Comparison of ENCODE assay signal across 1 cellular context in the genomic region with DNA sequence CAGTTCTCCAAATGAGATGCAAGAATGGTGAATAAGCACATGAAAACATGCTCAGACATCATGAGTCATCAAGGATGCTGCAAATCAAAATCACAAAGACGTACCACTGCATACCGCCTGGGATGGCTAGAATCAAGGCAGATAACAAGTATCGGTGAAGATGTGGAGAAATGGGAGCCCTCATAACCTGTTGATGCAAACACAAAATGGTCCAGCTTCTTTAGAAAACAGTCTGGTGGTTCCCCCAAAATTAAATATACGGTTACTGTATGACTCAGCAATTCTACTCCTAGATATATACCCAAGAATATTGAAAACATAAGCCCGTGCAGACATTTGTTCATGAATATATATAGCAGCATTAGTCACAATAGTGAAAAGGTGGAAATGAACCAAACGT.
A peak's percentile ranks its signal among the peaks of the same experiment; 100 is the strongest.
TF ChIP-seq lines count a peak whose summit lies in the region.

No MANE protein-coding gene starts in this region.

TF ChIP-seq in K562, 482 proteins besides CTCF, POLR2A, EP300 and RAD21 (continued from another document and continues in another):
- TF ChIP-seq, protein P1, sequence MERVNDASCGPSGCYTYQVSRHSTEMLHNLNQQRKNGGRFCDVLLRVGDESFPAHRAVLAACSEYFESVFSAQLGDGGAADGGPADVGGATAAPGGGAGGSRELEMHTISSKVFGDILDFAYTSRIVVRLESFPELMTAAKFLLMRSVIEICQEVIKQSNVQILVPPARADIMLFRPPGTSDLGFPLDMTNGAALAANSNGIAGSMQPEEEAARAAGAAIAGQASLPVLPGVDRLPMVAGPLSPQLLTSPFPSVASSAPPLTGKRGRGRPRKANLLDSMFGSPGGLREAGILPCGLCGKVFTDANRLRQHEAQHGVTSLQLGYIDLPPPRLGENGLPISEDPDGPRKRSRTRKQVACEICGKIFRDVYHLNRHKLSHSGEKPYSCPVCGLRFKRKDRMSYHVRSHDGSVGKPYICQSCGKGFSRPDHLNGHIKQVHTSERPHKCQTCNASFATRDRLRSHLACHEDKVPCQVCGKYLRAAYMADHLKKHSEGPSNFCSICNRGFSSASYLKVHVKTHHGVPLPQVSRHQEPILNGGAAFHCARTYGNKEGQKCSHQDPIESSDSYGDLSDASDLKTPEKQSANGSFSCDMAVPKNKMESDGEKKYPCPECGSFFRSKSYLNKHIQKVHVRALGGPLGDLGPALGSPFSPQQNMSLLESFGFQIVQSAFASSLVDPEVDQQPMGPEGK (CRISPR knock-in tag; IDR thresholded peaks at IDR 0.05; ENCODE audit: borderline replicate concordance), result no peak
- TF ChIP-seq DPF2 (IDR thresholded peaks at IDR 0.05) (0 out of 2 replicates have a peak, but pooled peaks have one; percentile 16), NONO (IDR thresholded peaks at IDR 0.05; ENCODE audit: low read depth in 2 of 2, low read length in 1 of 2) (no peak), JUNB (CRISPR knock-in tag; conservative IDR thresholded peaks at IDR 0.05) (no peak), GABPA (tag; conservative IDR thresholded peaks at IDR 0.05; ENCODE audit: low read depth) (no peak), SRSF3 (IDR thresholded peaks at IDR 0.05; ENCODE audit: insufficient read depth, low read length) (no peak), TOE1 (IDR thresholded peaks at IDR 0.05; ENCODE audit: borderline replicate concordance) (no peak), TOE1 (CRISPR knock-in tag; IDR thresholded peaks at IDR 0.05; ENCODE audit: borderline replicate concordance, low read depth) (no peak), TSC22D4 (tag; IDR thresholded peaks at IDR 0.05) (no peak), RBM34 (IDR thresholded peaks at IDR 0.05; ENCODE audit: borderline replicate concordance, insufficient read depth, low read length) (no peak), EGR1 (conservative IDR thresholded peaks at IDR 0.05) (no peak), PHB2 (IDR thresholded peaks at IDR 0.05; ENCODE audit: low read depth) (no peak), C11orf30 (IDR thresholded peaks at IDR 0.05; ENCODE audit: low read depth) (peak; percentile 79), ARHGAP35 (IDR thresholded peaks at IDR 0.05; ENCODE audit: partially characterized antibody) (no peak), KDM1A (IDR thresholded peaks at IDR 0.05) (peak; percentile 53 to 56; a peak in 2 of 4 replicates), ZNF696 (CRISPR knock-in tag; conservative IDR thresholded peaks at IDR 0.05) (no peak), TARDBP (IDR thresholded peaks at IDR 0.05) (no peak), PHB (CRISPR knock-in tag; IDR thresholded peaks at IDR 0.05) (no peak), BRD9 (IDR thresholded peaks at IDR 0.05; ENCODE audit: low read depth, partially characterized antibody) (no peak), CREM (IDR thresholded peaks at IDR 0.05; ENCODE audit: low read depth) (no peak), NR2C2 (CRISPR knock-in tag; IDR thresholded peaks at IDR 0.05) (no peak), NR2C2 (tag; IDR thresholded peaks at IDR 0.05) (no peak), SMAD3 (CRISPR knock-in tag; conservative IDR thresholded peaks at IDR 0.05) (no peak), PURB (CRISPR knock-in tag; IDR thresholded peaks at IDR 0.05; ENCODE audit: low read depth) (no peak), POLR2AphosphoS2 (IDR thresholded peaks at IDR 0.05; ENCODE audit: low read length) (no peak), RBM15 (IDR thresholded peaks at IDR 0.05; ENCODE audit: insufficient read depth, low read length) (no peak), BACH1 (tag; IDR thresholded peaks at IDR 0.05) (no peak), ATF7 (IDR thresholded peaks at IDR 0.05) (no peak), CXXC5 (CRISPR knock-in tag; IDR thresholded peaks at IDR 0.05) (no peak), DIDO1 (tag; IDR thresholded peaks at IDR 0.05; ENCODE audit: low read depth) (no peak), FOXJ3 (CRISPR knock-in tag; IDR thresholded peaks at IDR 0.05) (no peak), ZC3H11A (IDR thresholded peaks at IDR 0.05; ENCODE audit: low read depth, low read length) (no peak), ZKSCAN8 (CRISPR knock-in tag; IDR thresholded peaks at IDR 0.05) (no peak), ZFX (CRISPR knock-in tag; IDR thresholded peaks at IDR 0.05) (no peak), ZNF232 (CRISPR knock-in tag; IDR thresholded peaks at IDR 0.05) (no peak), NFE2L1 (tag; IDR thresholded peaks at IDR 0.05; ENCODE audit: borderline replicate concordance, low read depth) (0 out of 2 replicates have a peak, but pooled peaks have one; percentile 55), SPI1 (IDR thresholded peaks at IDR 0.05; ENCODE audit: borderline replicate concordance, low read depth, low read length) (no peak), ARID1B (IDR thresholded peaks at IDR 0.05) (0 out of 2 replicates have a peak, but pooled peaks have one; percentile 7), ELF2 (CRISPR knock-in tag; IDR thresholded peaks at IDR 0.05) (no peak), ZSCAN29 (IDR thresholded peaks at IDR 0.05) (no peak), BCL6 (CRISPR knock-in tag; IDR thresholded peaks at IDR 0.05) (no peak)
- TF ChIP-seq, protein P2, sequence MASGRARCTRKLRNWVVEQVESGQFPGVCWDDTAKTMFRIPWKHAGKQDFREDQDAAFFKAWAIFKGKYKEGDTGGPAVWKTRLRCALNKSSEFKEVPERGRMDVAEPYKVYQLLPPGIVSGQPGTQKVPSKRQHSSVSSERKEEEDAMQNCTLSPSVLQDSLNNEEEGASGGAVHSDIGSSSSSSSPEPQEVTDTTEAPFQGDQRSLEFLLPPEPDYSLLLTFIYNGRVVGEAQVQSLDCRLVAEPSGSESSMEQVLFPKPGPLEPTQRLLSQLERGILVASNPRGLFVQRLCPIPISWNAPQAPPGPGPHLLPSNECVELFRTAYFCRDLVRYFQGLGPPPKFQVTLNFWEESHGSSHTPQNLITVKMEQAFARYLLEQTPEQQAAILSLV (tag; IDR thresholded peaks at IDR 0.05), result no peak
- TF ChIP-seq, protein P3, sequence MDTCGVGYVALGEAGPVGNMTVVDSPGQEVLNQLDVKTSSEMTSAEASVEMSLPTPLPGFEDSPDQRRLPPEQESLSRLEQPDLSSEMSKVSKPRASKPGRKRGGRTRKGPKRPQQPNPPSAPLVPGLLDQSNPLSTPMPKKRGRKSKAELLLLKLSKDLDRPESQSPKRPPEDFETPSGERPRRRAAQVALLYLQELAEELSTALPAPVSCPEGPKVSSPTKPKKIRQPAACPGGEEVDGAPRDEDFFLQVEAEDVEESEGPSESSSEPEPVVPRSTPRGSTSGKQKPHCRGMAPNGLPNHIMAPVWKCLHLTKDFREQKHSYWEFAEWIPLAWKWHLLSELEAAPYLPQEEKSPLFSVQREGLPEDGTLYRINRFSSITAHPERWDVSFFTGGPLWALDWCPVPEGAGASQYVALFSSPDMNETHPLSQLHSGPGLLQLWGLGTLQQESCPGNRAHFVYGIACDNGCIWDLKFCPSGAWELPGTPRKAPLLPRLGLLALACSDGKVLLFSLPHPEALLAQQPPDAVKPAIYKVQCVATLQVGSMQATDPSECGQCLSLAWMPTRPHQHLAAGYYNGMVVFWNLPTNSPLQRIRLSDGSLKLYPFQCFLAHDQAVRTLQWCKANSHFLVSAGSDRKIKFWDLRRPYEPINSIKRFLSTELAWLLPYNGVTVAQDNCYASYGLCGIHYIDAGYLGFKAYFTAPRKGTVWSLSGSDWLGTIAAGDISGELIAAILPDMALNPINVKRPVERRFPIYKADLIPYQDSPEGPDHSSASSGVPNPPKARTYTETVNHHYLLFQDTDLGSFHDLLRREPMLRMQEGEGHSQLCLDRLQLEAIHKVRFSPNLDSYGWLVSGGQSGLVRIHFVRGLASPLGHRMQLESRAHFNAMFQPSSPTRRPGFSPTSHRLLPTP (IDR thresholded peaks at IDR 0.05; ENCODE audit: borderline replicate concordance, extremely low read depth, insufficient read length), result no peak
- TF ChIP-seq, protein P4, sequence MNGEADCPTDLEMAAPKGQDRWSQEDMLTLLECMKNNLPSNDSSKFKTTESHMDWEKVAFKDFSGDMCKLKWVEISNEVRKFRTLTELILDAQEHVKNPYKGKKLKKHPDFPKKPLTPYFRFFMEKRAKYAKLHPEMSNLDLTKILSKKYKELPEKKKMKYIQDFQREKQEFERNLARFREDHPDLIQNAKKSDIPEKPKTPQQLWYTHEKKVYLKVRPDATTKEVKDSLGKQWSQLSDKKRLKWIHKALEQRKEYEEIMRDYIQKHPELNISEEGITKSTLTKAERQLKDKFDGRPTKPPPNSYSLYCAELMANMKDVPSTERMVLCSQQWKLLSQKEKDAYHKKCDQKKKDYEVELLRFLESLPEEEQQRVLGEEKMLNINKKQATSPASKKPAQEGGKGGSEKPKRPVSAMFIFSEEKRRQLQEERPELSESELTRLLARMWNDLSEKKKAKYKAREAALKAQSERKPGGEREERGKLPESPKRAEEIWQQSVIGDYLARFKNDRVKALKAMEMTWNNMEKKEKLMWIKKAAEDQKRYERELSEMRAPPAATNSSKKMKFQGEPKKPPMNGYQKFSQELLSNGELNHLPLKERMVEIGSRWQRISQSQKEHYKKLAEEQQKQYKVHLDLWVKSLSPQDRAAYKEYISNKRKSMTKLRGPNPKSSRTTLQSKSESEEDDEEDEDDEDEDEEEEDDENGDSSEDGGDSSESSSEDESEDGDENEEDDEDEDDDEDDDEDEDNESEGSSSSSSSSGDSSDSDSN (IDR thresholded peaks at IDR 0.05; ENCODE audit: borderline replicate concordance in 1 of 2, low read depth in 2 of 2, low read length in 2 of 2), result no peak
- TF ChIP-seq, protein P5, sequence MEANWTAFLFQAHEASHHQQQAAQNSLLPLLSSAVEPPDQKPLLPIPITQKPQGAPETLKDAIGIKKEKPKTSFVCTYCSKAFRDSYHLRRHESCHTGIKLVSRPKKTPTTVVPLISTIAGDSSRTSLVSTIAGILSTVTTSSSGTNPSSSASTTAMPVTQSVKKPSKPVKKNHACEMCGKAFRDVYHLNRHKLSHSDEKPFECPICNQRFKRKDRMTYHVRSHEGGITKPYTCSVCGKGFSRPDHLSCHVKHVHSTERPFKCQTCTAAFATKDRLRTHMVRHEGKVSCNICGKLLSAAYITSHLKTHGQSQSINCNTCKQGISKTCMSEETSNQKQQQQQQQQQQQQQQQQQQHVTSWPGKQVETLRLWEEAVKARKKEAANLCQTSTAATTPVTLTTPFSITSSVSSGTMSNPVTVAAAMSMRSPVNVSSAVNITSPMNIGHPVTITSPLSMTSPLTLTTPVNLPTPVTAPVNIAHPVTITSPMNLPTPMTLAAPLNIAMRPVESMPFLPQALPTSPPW (CRISPR knock-in tag; IDR thresholded peaks at IDR 0.05), result no peak
- TF ChIP-seq, protein P6, sequence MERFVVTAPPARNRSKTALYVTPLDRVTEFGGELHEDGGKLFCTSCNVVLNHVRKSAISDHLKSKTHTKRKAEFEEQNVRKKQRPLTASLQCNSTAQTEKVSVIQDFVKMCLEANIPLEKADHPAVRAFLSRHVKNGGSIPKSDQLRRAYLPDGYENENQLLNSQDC (CRISPR knock-in tag; IDR thresholded peaks at IDR 0.05), result no peak
- TF ChIP-seq, protein P7, sequence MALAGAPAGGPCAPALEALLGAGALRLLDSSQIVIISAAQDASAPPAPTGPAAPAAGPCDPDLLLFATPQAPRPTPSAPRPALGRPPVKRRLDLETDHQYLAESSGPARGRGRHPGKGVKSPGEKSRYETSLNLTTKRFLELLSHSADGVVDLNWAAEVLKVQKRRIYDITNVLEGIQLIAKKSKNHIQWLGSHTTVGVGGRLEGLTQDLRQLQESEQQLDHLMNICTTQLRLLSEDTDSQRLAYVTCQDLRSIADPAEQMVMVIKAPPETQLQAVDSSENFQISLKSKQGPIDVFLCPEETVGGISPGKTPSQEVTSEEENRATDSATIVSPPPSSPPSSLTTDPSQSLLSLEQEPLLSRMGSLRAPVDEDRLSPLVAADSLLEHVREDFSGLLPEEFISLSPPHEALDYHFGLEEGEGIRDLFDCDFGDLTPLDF (CRISPR knock-in tag; IDR thresholded peaks at IDR 0.05), result no peak
- TF ChIP-seq, protein P8, sequence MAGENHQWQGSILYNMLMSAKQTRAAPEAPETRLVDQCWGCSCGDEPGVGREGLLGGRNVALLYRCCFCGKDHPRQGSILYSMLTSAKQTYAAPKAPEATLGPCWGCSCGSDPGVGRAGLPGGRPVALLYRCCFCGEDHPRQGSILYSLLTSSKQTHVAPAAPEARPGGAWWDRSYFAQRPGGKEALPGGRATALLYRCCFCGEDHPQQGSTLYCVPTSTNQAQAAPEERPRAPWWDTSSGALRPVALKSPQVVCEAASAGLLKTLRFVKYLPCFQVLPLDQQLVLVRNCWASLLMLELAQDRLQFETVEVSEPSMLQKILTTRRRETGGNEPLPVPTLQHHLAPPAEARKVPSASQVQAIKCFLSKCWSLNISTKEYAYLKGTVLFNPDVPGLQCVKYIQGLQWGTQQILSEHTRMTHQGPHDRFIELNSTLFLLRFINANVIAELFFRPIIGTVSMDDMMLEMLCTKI (IDR thresholded peaks at IDR 0.05; ENCODE audit: partially characterized antibody), result no peak
- TF ChIP-seq, protein P9, sequence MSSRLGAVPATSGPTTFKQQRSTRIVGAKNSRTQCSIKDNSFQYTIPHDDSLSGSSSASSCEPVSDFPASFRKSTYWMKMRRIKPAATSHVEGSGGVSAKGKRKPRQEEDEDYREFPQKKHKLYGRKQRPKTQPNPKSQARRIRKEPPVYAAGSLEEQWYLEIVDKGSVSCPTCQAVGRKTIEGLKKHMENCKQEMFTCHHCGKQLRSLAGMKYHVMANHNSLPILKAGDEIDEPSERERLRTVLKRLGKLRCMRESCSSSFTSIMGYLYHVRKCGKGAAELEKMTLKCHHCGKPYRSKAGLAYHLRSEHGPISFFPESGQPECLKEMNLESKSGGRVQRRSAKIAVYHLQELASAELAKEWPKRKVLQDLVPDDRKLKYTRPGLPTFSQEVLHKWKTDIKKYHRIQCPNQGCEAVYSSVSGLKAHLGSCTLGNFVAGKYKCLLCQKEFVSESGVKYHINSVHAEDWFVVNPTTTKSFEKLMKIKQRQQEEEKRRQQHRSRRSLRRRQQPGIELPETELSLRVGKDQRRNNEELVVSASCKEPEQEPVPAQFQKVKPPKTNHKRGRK (tag; IDR thresholded peaks at IDR 0.05), result no peak
- TF ChIP-seq, protein P10, sequence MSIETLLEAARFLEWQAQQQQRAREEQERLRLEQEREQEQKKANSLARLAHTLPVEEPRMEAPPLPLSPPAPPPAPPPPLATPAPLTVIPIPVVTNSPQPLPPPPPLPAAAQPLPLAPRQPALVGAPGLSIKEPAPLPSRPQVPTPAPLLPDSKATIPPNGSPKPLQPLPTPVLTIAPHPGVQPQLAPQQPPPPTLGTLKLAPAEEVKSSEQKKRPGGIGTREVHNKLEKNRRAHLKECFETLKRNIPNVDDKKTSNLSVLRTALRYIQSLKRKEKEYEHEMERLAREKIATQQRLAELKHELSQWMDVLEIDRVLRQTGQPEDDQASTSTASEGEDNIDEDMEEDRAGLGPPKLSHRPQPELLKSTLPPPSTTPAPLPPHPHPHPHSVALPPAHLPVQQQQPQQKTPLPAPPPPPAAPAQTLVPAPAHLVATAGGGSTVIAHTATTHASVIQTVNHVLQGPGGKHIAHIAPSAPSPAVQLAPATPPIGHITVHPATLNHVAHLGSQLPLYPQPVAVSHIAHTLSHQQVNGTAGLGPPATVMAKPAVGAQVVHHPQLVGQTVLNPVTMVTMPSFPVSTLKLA (conservative IDR thresholded peaks at IDR 0.05), result no peak
- TF ChIP-seq, protein P11, sequence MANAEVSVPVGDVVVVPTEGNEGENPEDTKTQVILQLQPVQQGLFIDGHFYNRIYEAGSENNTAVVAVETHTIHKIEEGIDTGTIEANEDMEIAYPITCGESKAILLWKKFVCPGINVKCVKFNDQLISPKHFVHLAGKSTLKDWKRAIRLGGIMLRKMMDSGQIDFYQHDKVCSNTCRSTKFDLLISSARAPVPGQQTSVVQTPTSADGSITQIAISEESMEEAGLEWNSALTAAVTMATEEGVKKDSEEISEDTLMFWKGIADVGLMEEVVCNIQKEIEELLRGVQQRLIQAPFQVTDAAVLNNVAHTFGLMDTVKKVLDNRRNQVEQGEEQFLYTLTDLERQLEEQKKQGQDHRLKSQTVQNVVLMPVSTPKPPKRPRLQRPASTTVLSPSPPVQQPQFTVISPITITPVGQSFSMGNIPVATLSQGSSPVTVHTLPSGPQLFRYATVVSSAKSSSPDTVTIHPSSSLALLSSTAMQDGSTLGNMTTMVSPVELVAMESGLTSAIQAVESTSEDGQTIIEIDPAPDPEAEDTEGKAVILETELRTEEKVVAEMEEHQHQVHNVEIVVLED (CRISPR knock-in tag; IDR thresholded peaks at IDR 0.05), result no peak
